Comparison of ENCODE assay signal across 10 cellular contexts in the genomic region with DNA sequence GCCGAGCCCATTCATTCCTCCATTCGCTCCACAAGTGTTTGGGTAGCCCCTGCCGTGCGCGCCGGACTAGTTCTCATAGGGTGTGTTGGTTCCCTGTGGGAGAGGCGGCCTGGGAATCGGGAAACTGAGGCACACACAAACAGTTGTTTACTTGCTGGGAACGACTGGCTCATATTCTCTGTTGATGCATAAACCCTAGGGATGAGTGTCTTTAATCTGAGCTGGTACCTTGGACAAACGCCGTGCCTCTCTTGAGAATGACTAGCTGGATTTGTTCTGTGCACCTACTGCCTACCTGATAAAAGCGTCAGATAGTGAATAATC. TPM values are rescaled to one million over a fixed set of nuclear protein-coding genes. Genes with fewer than 3 reads are reported as not detected.
DNase-seq lines count a peak whose midpoint lies in the region; ATAC-seq, FAIRE-seq and TF ChIP-seq lines count a peak whose summit lies in the region.
"Had no signal": no experiment of that assay in that cellular context is flagged by ENCODE, and none has a peak within 500 bp of the region (broad histone marks: within the 10 kb centered on the region; RNA-seq: fewer than 3 reads in every experiment).

No MANE protein-coding gene starts in this region.

- no TSS peak for BruUV-seq in MCF 10A (replicated peaks; lab: Mats Ljungman, UMichigan)

- H3K9me3 ChIP-seq in breast epithelium: no peaks in the 10 kb centered on the region
- no peaks in the 10 kb centered on the region for H3K9me3 ChIP-seq in mucosa of descending colon
- no peaks in the 10 kb centered on the region for H3K9me3 ChIP-seq in uterus

- peak overlapping the region; percentile 64 to 84 (median 72) for H3K4me3 ChIP-seq in breast epithelium
- H3K4me3 ChIP-seq in coronary artery: peak overlapping the region; percentile 71
- H3K4me3 ChIP-seq in mucosa of descending colon: peak overlapping the region; percentile 42
- H3K4me3 ChIP-seq in uterus: peak overlapping the region; percentile 47 to 53

- no peak for ATAC-seq in mucosa of descending colon

- peaks cover 4% of the 10 kb centered on the region for H3K4me1 Mint-ChIP-seq in MCF 10A (ENCODE audit: insufficient read depth, unreplicated experiment)

- peak overlapping the region; percentile 81 to 92 for H3K27ac ChIP-seq in breast epithelium
- peak overlapping the region; percentile 46 to 64 for H3K27ac ChIP-seq in coronary artery
- H3K27ac ChIP-seq in uterus: peak overlapping the region; percentile 67 to 70

- no peaks in the 10 kb centered on the region for H3K4me1 ChIP-seq in breast epithelium
- H3K4me1 ChIP-seq in mucosa of descending colon (ENCODE audit: low read depth): peaks cover 12% of the 10 kb centered on the region
- H3K4me1 ChIP-seq in uterus: no peaks in the 10 kb centered on the region

- H3K36me3 Mint-ChIP-seq in MCF 10A (ENCODE audit: insufficient read depth, unreplicated experiment): peaks cover 5% of the 10 kb centered on the region

- DNase-seq in breast epithelium (ENCODE audit: low spot score in 2 of 2): no peak
- DNase-seq in MCF 10A (ENCODE audit: unreplicated experiment): no peak
- no peak for DNase-seq in coronary artery (ENCODE audit: low spot score)
- DNase-seq in mucosa of descending colon: no peak
- DNase-seq in uterus: no peak
- DNase-seq in H54 (ENCODE audit: insufficient read length, low spot score): no peak
- no peak for DNase-seq in stimulated activated CD4-positive, alpha-beta T cell treated with anti-CD3 and anti-CD28 coated beads, Interleukin-2, amount 100 ng/mL, for 48 hours
- no peak for DNase-seq in AG20443 (ENCODE audit: low spot score)
- DNase-seq: COR-L47, NCI-H1105 had no signal

- intact Hi-C loops in breast epithelium (cut with DNase I; ENCODE audit: low total_unique reads) (no loop called here), MCF 10A (cut with micrococcal nuclease) (no loop called here), mucosa of descending colon (cut with DNase I, micrococcal nuclease) (no loop called here), uterus (cut with DNase I; ENCODE audit: low total_unique reads) (no loop called here)

- CTCF ChIA-PET in MCF 10A (lab: Yijun Ruan, JAX): interaction anchor here (1.2 to 2.8 kb wide), 3 partner anchors 25 to 299 kb away, joined by 3 to 9 read pairs (median 5); no protein-coding TSS in a partner anchor

- no peak overlapping the region for H3K4me3 Mint-ChIP-seq in MCF 10A (ENCODE audit: unreplicated experiment)

- TF ChIP-seq POLR2A in breast epithelium (IDR thresholded peaks at IDR 0.05): no peak
- TF ChIP-seq POLR2A in uterus (IDR thresholded peaks at IDR 0.05): no peak
- TF ChIP-seq POLR2A in H54 (IDR thresholded peaks at IDR 0.05; ENCODE audit: low read depth, low read length): no peak

- H3K36me3 ChIP-seq in breast epithelium (no peaks in the 10 kb centered on the region), mucosa of descending colon (ENCODE audit: low read depth) (no peaks in the 10 kb centered on the region), uterus (no peaks in the 10 kb centered on the region)

- H3K27ac Mint-ChIP-seq in MCF 10A (ENCODE audit: low read depth, unreplicated experiment): no peak overlapping the region

- TF ChIP-seq CTCF in breast epithelium (IDR thresholded peaks at IDR 0.05) (no peak), MCF 10A (IDR thresholded peaks at IDR 0.05; ENCODE audit: unreplicated experiment) (no peak), coronary artery (IDR thresholded peaks at IDR 0.05) (no peak), mucosa of descending colon (IDR thresholded peaks at IDR 0.05) (no peak), uterus (IDR thresholded peaks at IDR 0.05) (no peak)

- H3K9me3 Mint-ChIP-seq in MCF 10A (ENCODE audit: unreplicated experiment): no peaks in the 10 kb centered on the region

- POLR2A ChIA-PET in MCF 10A (lab: Yijun Ruan, JAX): interaction anchor here (0.6 to 1.8 kb wide), 2 partner anchors 35 to 115 kb away, joined by 4 to 13 read pairs; partner anchors contain the start of gene SKIC8

- no peaks in the 10 kb centered on the region for H3K27me3 ChIP-seq in breast epithelium
- no peaks in the 10 kb centered on the region for H3K27me3 ChIP-seq in uterus

- no peaks in the 10 kb centered on the region for H3K27me3 Mint-ChIP-seq in MCF 10A (ENCODE audit: insufficient read depth, unreplicated experiment)

- no peak for FAIRE-seq in H54 (lab: Jason Lieb, UNC)

RNA-seq across cellular contexts. Expression of gene DNAJA4, which starts 0.7 kb away (rescaled TPM):
- total RNA-seq in breast epithelium (10 to 100 TPM; 16.0 to 28.1 (median 22.6) TPM), MCF 10A (2022) (not detected in 2 replicates), mucosa of descending colon (10 to 100 TPM; 33.8 to 52.8 (median 43.5) TPM), uterus (10 to 100 TPM in 3 of 4 donors, 1 to 10 TPM in 1; 2.6 to 16.8 (median 14.6) TPM)

RNA-seq across cellular contexts. Expression of gene ACSBG1, which starts 30.7 kb away (rescaled TPM):
- total RNA-seq in breast epithelium (1 to 10 TPM in 2 of 3 donors, not detected in 1; 1.9 to 2.0 TPM), MCF 10A (2022) (not detected in 2 replicates), mucosa of descending colon (1 to 10 TPM in 1 of 3 donors, under 1 TPM in 2; 0.32 to 5.2 (median 0.53) TPM), uterus (1 to 10 TPM in 1 of 4 donors, not detected in 3; 3.5 TPM)

RNA-seq across cellular contexts. Expression of gene SKIC8, which starts 34.3 kb away (rescaled TPM):
- 10 to 100 TPM; 63.5 to 98.8 (median 96.0) TPM for total RNA-seq in breast epithelium
- 54.3 and 56.2 TPM in 2 replicates for total RNA-seq in MCF 10A (2022)
- total RNA-seq in mucosa of descending colon: 10 to 100 TPM; 35.4 to 41.7 (median 37.6) TPM
- 10 to 100 TPM; 29.4 to 85.0 (median 62.9) TPM for total RNA-seq in uterus
